ENCODE assay signal across 1 cellular context in the genomic region with DNA sequence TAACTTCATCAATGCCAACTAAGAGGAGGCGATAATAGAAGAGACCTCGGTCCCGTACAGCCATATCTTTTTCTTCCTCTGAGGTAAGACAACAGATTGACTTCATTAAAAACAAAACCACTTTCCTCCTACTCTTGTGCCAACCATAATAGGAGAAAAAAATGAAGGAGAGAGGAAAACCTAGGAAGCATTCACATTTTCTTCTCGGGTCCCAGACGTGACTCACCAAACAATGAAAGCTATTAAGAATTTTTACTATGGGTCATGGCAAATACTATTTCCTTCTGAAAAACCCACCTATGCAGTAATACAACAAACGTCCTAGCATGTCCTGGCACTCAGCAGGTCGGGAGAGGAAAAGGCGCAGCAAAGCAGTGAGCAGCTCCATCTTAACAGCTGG.
TF ChIP-seq lines count a peak whose summit lies in the region.

No MANE protein-coding gene starts in this region.

TF ChIP-seq in endothelial cell of umbilical vein, 7 proteins besides CTCF, POLR2A, EP300 and RAD21:
- TF ChIP-seq GATA2 (IDR thresholded peaks at IDR 0.05; ENCODE audit: insufficient read depth, insufficient read length, low read depth, low read length): no peak
- no peak for TF ChIP-seq EZH2 (IDR thresholded peaks at IDR 0.05; ENCODE audit: borderline replicate concordance, low read depth, low read length, severe bottlenecking)
- TF ChIP-seq FOS (IDR thresholded peaks at IDR 0.05; ENCODE audit: borderline replicate concordance, insufficient read depth, low read length): no peak
- no peak for TF ChIP-seq POLR2AphosphoS5 (IDR thresholded peaks at IDR 0.05; ENCODE audit: insufficient read depth, low read depth, low read length)
- no peak for TF ChIP-seq JUN (IDR thresholded peaks at IDR 0.05; ENCODE audit: borderline replicate concordance, insufficient read depth, insufficient read length, low read depth)
- TF ChIP-seq MAX (IDR thresholded peaks at IDR 0.05; ENCODE audit: insufficient read depth, insufficient read length): no peak
- TF ChIP-seq MYC (IDR thresholded peaks at IDR 0.05; ENCODE audit: low read depth, low read length): no peak
